ENCODE assay signal across 8 cellular contexts in genomic region chr12:117119592-117120198, GRCh38. TPM values are rescaled to one million over a fixed set of nuclear protein-coding genes. Genes with fewer than 3 reads are reported as not detected.
DNase-seq lines count a peak whose midpoint lies in the region; ATAC-seq, FAIRE-seq and TF ChIP-seq lines count a peak whose summit lies in the region.

No MANE protein-coding gene starts in this region.

- DNase-seq in DMS 273 treated with DMSO at 0.1 percent for 48 hours (lab: John Stamatoyannopoulos, UW) (peak; percentile 18), HFF-Myc (ENCODE audit: extremely low read depth, low read depth) (no peak), Panc1 (ENCODE audit: low read depth, low spot score) (peak; percentile 22), caudate nucleus (lab: John Stamatoyannopoulos, UW) (peak in 10 of 61 donors; percentile 4 to 61 (median 38)), memory B cell (ENCODE audit: low spot score in 2 of 2) (peak in 1 of 2 donors; percentile 39), HTR-8/SVneo (ENCODE audit: insufficient read length, low spot score) (no peak)
- no peak for DNase-seq in NK-92 treated with Interleukin-12 subunit alpha and Interleukin-12 subunit beta, amount 100 ng/mL, for 24 hours (lab: John Stamatoyannopoulos, UW)

- CTCF ChIA-PET in Panc1 (lab: Charles Lee), result interaction anchor here (0.6 to 0.9 kb wide), 3 partner anchors 54 to 103 kb away, joined by 3 read pairs; no protein-coding TSS in a partner anchor

- no peak overlapping the region for H3K27ac Mint-ChIP-seq in memory B cell

- no peak overlapping the region for H3K4me3 ChIP-seq in HFF-Myc (replicated peaks; ENCODE audit: low read depth, low read length)
- no peak overlapping the region for H3K4me3 ChIP-seq in Panc1 (ENCODE audit: low read depth in 2 of 2, low read length in 2 of 2)

- no peaks in the 10 kb centered on the region for H3K27me3 ChIP-seq in Panc1 (ENCODE audit: control insufficient read depth, insufficient read depth, low read length)

- no peak overlapping the region for H3K4me3 Mint-ChIP-seq in memory B cell

- no peaks in the 10 kb centered on the region for H3K36me3 ChIP-seq in Panc1 (ENCODE audit: control insufficient read depth, insufficient read depth, low read length)

- no peak for FAIRE-seq in HTR-8/SVneo (lab: Jason Lieb, UNC)

- peaks cover 8% of the 10 kb centered on the region for H3K36me3 Mint-ChIP-seq in memory B cell

- peaks cover 3% of the 10 kb centered on the region; the same call in 1 of the 2 replicates for H3K4me1 ChIP-seq in Panc1 (ENCODE audit: control insufficient read depth, insufficient read depth, low read length)

- ATAC-seq in Panc1 (peak; percentile 88), memory B cell (ENCODE audit: low read depth) (peak; percentile 53), HG02678 (IDR thresholded peaks at IDR 0.05; ENCODE audit: unreplicated experiment) (no peak)

- BruUV-seq in Panc1 (replicated peaks; lab: Mats Ljungman, UMichigan), result no TSS peak

- H3K27ac ChIP-seq in Panc1 (ENCODE audit: low read length) (no peak overlapping the region), caudate nucleus (ENCODE audit: low read depth, low read length) (peak overlapping the region; percentile 85)

- no peaks in the 10 kb centered on the region for H3K4me1 Mint-ChIP-seq in memory B cell

- in situ Hi-C loops in Panc1 (cut with HindIII; ENCODE audit: low pct_unique_long_range_greater_than_20kb, low sequenced_read_pairs), result no loop called here

- H3K9me3 ChIP-seq in Panc1 (ENCODE audit: control insufficient read depth, insufficient read depth, low read depth, low read length), result no peaks in the 10 kb centered on the region

- intact Hi-C loops in Panc1 (cut with micrococcal nuclease; ENCODE audit: unreplicated experiment), result loop anchor here (1.0 kb wide), 1 partner anchor 94 kb away; no protein-coding TSS in a partner anchor

- no peaks in the 10 kb centered on the region for H3K27me3 Mint-ChIP-seq in memory B cell

- POLR2A ChIA-PET in Panc1 (lab: Charles Lee), result interaction anchor here (0.5 kb wide), 1 partner anchor 48 kb away, joined by 3 read pairs; no protein-coding TSS in a partner anchor

- no peaks in the 10 kb centered on the region for H3K9me3 Mint-ChIP-seq in memory B cell

- TF ChIP-seq CTCF in HFF-Myc (IDR thresholded peaks at IDR 0.05; ENCODE audit: low read depth, low read length, missing control alignments) (peak; percentile 62), Panc1 (IDR thresholded peaks at IDR 0.05) (peak; percentile 86)

RNA-seq across cellular contexts. Expression of gene TESC, which starts 20.5 kb away (rescaled TPM):
- total RNA-seq in Panc1 (2021; ENCODE audit: unreplicated experiment), result 0.95 TPM
- polyA plus RNA-seq in Panc1 (2012; ENCODE audit: insufficient read length), result 0.75 TPM

Comparison
In these comparisons a context has a peak if more than half of its experiments do, and no peak if none do; other contexts are left out.
1. DNase-seq: peak in DMS 273 treated with DMSO at 0.1 percent for 48 hours (single experiment) and Panc1 (single experiment); none in HFF-Myc (single experiment), HTR-8/SVneo (single experiment) and NK-92 treated with Interleukin-12 subunit alpha and Interleukin-12 subunit beta, amount 100 ng/mL, for 24 hours (single experiment).